Comparison of ENCODE assay signal across 8 cellular contexts in the genomic region with DNA sequence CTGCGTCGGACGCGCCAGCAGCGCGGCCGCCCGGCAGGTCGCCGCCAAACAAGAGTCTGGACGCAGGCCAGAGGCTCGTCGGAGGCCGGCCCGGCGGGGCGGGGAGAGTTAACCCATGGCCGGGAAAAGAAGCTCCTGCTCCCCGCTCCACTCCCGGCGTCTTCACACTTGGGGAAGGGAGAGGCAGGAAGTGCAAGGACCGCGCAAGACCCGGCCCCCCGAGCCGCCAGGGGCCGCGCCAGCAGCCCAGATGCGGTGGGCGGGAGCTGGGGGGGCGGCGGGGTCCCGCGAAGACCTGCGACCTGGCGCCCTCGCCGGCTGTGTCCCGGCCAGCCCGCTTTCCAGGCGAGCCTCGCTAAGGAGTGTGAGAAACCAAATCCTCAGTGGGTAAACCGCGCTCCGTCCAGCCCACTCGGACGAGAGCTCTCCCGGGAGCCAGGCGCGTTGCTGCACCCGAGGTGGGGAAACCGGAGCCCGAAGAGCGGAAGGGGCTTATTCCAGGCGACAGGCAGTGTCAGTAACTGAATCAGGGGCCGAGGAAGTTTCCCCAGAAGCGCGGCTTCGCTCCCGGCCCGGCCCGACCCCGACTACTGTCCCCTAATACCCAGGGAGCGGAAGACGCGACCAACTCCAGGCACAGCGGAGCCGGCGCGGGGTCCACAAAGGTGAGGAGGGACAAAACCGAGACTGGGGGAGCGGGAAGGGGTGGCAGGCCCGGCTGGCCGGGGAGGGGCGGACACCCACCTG. TPM values are rescaled to one million over a fixed set of nuclear protein-coding genes. Genes with fewer than 3 reads are reported as not detected.
DNase-seq lines count a peak whose midpoint lies in the region; ATAC-seq and TF ChIP-seq lines count a peak whose summit lies in the region.

No MANE protein-coding gene starts in this region.

- H3K27ac ChIP-seq in Peyer's patch (peak overlapping the region; percentile 16 to 83 (median 58)), dorsolateral prefrontal cortex (peak overlapping the region in 8 of 59 donors; percentile 8 to 63 (median 38)), right lobe of liver (no peak overlapping the region), thyroid gland (peak overlapping the region in 2 of 3 donors; percentile 13 to 35)

- H3K36me3 ChIP-seq in Peyer's patch (no peaks in the 10 kb centered on the region), right lobe of liver (no peaks in the 10 kb centered on the region), thyroid gland (no peaks in the 10 kb centered on the region)

- H3K9me3 ChIP-seq in Peyer's patch (peaks cover 0 to 4% (median 0%) of the 10 kb centered on the region in 4 donors), right lobe of liver (no peaks in the 10 kb centered on the region), thyroid gland (no peaks in the 10 kb centered on the region)

- ATAC-seq in GM21390 (IDR thresholded peaks at IDR 0.05; ENCODE audit: unreplicated experiment) = peak; percentile 16
- ATAC-seq in right lobe of liver = peak; percentile 43 to 58 (median 52)
- no peak for ATAC-seq in HG03097 (IDR thresholded peaks at IDR 0.05; ENCODE audit: low FRiP score, unreplicated experiment)

- peak overlapping the region; percentile 75 to 90 for H3K4me3 Mint-ChIP-seq in CD14-positive monocyte

- H3K36me3 Mint-ChIP-seq in CD14-positive monocyte = peaks cover 3 to 14% of the 10 kb centered on the region in 2 donors

- peak overlapping the region in 1 of 7 donors; percentile 35 for H3K27ac Mint-ChIP-seq in CD14-positive monocyte

- no peak for DNase-seq in CD14-positive monocyte (ENCODE audit: low spot score)
- DNase-seq in Peyer's patch = peak; percentile 18 to 64 (median 55)
- DNase-seq in dorsolateral prefrontal cortex = no peak
- peak in 2 of 3 donors; percentile 61 to 64 for DNase-seq in right lobe of liver
- DNase-seq in thyroid gland = peak; percentile 46 to 55
- DNase-seq in activated CD4-positive, CD25-positive, alpha-beta regulatory T cell (lab: John Stamatoyannopoulos, UW) = no peak

- intact Hi-C loops in CD14-positive monocyte (cut with micrococcal nuclease) (no loop called here), dorsolateral prefrontal cortex (cut with DNase I) (loop anchor here in 1 of 2 donors (5.0 kb wide), 1 partner anchor 62 kb away; a partner anchor contains a TSS), right lobe of liver (cut with DNase I) (no loop called here), thyroid gland (cut with DNase I) (no loop called here)

- H3K4me1 ChIP-seq in Peyer's patch (peaks cover 0 to 21% (median 13%) of the 10 kb centered on the region in 4 donors), right lobe of liver (peaks cover 0 to 10% (median 0%) of the 10 kb centered on the region in 4 donors), thyroid gland (peaks cover 7 to 19% of the 10 kb centered on the region in 2 donors)

- peaks cover 57 to 78% (median 57%) of the 10 kb centered on the region in 3 donors for H3K27me3 Mint-ChIP-seq in CD14-positive monocyte (ENCODE audit: low read depth in 3 of 3)

- H3K4me1 Mint-ChIP-seq in CD14-positive monocyte = peaks cover 18% of the 10 kb centered on the region

- H3K4me3 ChIP-seq in Peyer's patch (peak overlapping the region; percentile 49 to 84 (median 68)), dorsolateral prefrontal cortex (peak overlapping the region; percentile 48 to 81 (median 67)), right lobe of liver (peak overlapping the region; percentile 57 to 64 (median 58)), thyroid gland (replicated peaks in 1 of 3) (peak overlapping the region in 2 of 3 donors; percentile 17 to 62)

- TF ChIP-seq CTCF in CD14-positive monocyte (IDR thresholded peaks at IDR 0.05) = no peak
- no peak for TF ChIP-seq CTCF in Peyer's patch (IDR thresholded peaks at IDR 0.05)
- no peak for TF ChIP-seq CTCF in dorsolateral prefrontal cortex (IDR thresholded peaks at IDR 0.05 in 54 of 56, conservative IDR thresholded peaks at IDR 0.05 in 2 of 56; ENCODE audit: low read depth in 1 of 56, partially characterized antibody in 56 of 56)
- TF ChIP-seq CTCF in right lobe of liver (IDR thresholded peaks at IDR 0.05) = no peak
- TF ChIP-seq CTCF in thyroid gland (IDR thresholded peaks at IDR 0.05) = no peak

- 4% methylated on average over 26 of the region's 75 CpGs for WGBS in right lobe of liver (ENCODE audit: insufficient coverage, low coverage, low lambda C conversion rate, missing lambda C conversion rate)
- 0 to 2% methylated on average over 16 to 35 of the region's 75 CpGs for WGBS in thyroid gland, 2 donors

- H3K9me3 Mint-ChIP-seq in CD14-positive monocyte = peaks cover 0 to 33% (median 20%) of the 10 kb centered on the region in 7 donors

- TF ChIP-seq POLR2A in Peyer's patch (IDR thresholded peaks at IDR 0.05) (no peak), right lobe of liver (IDR thresholded peaks at IDR 0.05) (no peak), thyroid gland (IDR thresholded peaks at IDR 0.05) (no peak)

- H3K27me3 ChIP-seq in Peyer's patch (peaks cover 0 to 9% of the 10 kb centered on the region in 2 donors), dorsolateral prefrontal cortex (peaks cover 0 to 30% (median 7%) of the 10 kb centered on the region in 45 donors), right lobe of liver (peaks cover 0 to 15% of the 10 kb centered on the region in 2 donors), thyroid gland (no peaks in the 10 kb centered on the region)

RNA-seq across cellular contexts. Expression of a gene that starts 0.7 kb away (rescaled TPM):
- polyA plus RNA-seq in CD14-positive monocyte = not detected
- total RNA-seq in Peyer's patch (10 to 100 TPM in 1 of 4 donors, 1 to 10 TPM in 2, under 1 TPM in 1; 0.18 to 24.8 (median 2.0) TPM), dorsolateral prefrontal cortex (1 to 10 TPM in 109 of 120 experiments, under 1 TPM in 11; 0.48 to 5.1 (median 1.7) TPM), right lobe of liver (1 to 10 TPM in 3 of 6 experiments, under 1 TPM in 3; 0.49 to 1.4 (median 1.1) TPM), thyroid gland (1 to 10 TPM in 3 of 4 donors, under 1 TPM in 1; 0.68 to 2.5 (median 1.8) TPM)

Comparison
In these comparisons a context has a peak if more than half of its experiments do, and no peak if none do; other contexts are left out.
1. DNase-seq: peak in Peyer's patch (3 of 3), right lobe of liver (2 of 3) and thyroid gland (2 of 2); none in CD14-positive monocyte (single experiment), dorsolateral prefrontal cortex (0 of 10) and activated CD4-positive, CD25-positive, alpha-beta regulatory T cell (0 of 4).
2. H3K27ac ChIP-seq: peak in Peyer's patch (4 of 4) and thyroid gland (2 of 3); none in right lobe of liver (0 of 3).
3. Peak in every context shown above with its lines, with median percentiles within 50 percentile points of each other: H3K4me3 ChIP-seq.